13 cellular contexts compared by ENCODE assay signal in genomic region chr5:174503461-174504265, GRCh38.
DNase-seq lines count a peak whose midpoint lies in the region; ATAC-seq and TF ChIP-seq lines count a peak whose summit lies in the region.
"Had no signal": no experiment of that assay in that cellular context is flagged by ENCODE, and none has a peak within 500 bp of the region (broad histone marks: within the 10 kb centered on the region; RNA-seq: fewer than 3 reads in every experiment).

No MANE protein-coding gene starts in this region.

- no peaks in the 10 kb centered on the region for H3K9me3 ChIP-seq in GM23248 (ENCODE audit: low read depth)
- no peaks in the 10 kb centered on the region for H3K9me3 ChIP-seq in PC-3 (ENCODE audit: low read length)
- no peaks in the 10 kb centered on the region for H3K9me3 ChIP-seq in right lobe of liver

- intact Hi-C loops in PC-3 (cut with micrococcal nuclease) (loop anchor here (1.0 kb wide), 1 partner anchor 30 kb away; no protein-coding TSS in a partner anchor), right lobe of liver (cut with DNase I) (no loop called here)

- WGBS in GM23248 (ENCODE audit: low coverage in 1 of 2, low lambda C conversion rate in 2 of 2, missing lambda C conversion rate in 2 of 2), 2 experiments = 17 to 21% methylated on average over 17 of the region's 17 CpGs
- 33% methylated on average over 13 of the region's 17 CpGs for WGBS in right lobe of liver (ENCODE audit: insufficient coverage, low coverage, low lambda C conversion rate, missing lambda C conversion rate)

- H3K27me3 ChIP-seq in GM23248 (replicated peaks; ENCODE audit: insufficient read depth) = 0 out of 2 replicates have a peak, but pooled peaks cover 3% of the 10 kb centered on the region
- no peaks in the 10 kb centered on the region for H3K27me3 ChIP-seq in PC-3 (ENCODE audit: low read length)
- H3K27me3 ChIP-seq in right lobe of liver = no peaks in the 10 kb centered on the region

- H3K9me2 ChIP-seq in GM23248 (ENCODE audit: insufficient read depth) (no peaks in the 10 kb centered on the region), PC-3 (replicated peaks; ENCODE audit: low read length) (no peaks in the 10 kb centered on the region)

- ATAC-seq in PC-3 = peak; percentile 82
- ATAC-seq in GM18861 (IDR thresholded peaks at IDR 0.05; ENCODE audit: unreplicated experiment) = no peak
- ATAC-seq in HG03280 (IDR thresholded peaks at IDR 0.05; ENCODE audit: unreplicated experiment) = no peak
- no peak for ATAC-seq in right lobe of liver
- ATAC-seq: natural killer cell had no signal

- no peaks in the 10 kb centered on the region for H3F3A ChIP-seq in GM23248 (ENCODE audit: insufficient read depth)
- H3F3A ChIP-seq in PC-3 (ENCODE audit: low read length, unreplicated experiment) = peaks cover 7% of the 10 kb centered on the region

- TF ChIP-seq POLR2A in right lobe of liver (IDR thresholded peaks at IDR 0.05) = no peak

- H3K4me1 ChIP-seq in GM23248 (ENCODE audit: insufficient read depth) (peaks cover 11% of the 10 kb centered on the region; the same call in 1 of the 2 replicates), PC-3 (ENCODE audit: insufficient read depth, low read length) (peaks cover 33% of the 10 kb centered on the region), right lobe of liver (no peaks in the 10 kb centered on the region)

- H3K27ac ChIP-seq in GM23248 (no peak overlapping the region), PC-3 (ENCODE audit: low read length) (peak overlapping the region; percentile 98), right lobe of liver (no peak overlapping the region)

- DNase-seq in GM23248 = peak; percentile 73
- peak; percentile 92 for DNase-seq in PC-3
- DNase-seq in epithelial cell of esophagus (ENCODE audit: low read depth) = peak; percentile 81
- peak; percentile 88 for DNase-seq in retinal pigment epithelial cell (ENCODE audit: low read depth)
- DNase-seq in kidney glomerular epithelial cell (lab: John Stamatoyannopoulos, UW) = no peak
- DNase-seq in right lobe of liver = no peak
- DNase-seq: activated CD4-positive, alpha-beta T cell treated with anti-CD3 and anti-CD28 coated beads, Interleukin-2, amount 10 ng/mL, durations not matched to agents 7 days and 5 days; effector CD8-positive, alpha-beta T cell; natural killer cell; NCI-H187 treated with DMSO at 0.1 percent for 48 hours; stimulated activated CD8-positive, alpha-beta memory T cell treated with anti-CD3 and anti-CD28 coated beads, Interleukin-4, amount 100 ng/mL, for 48 hours had no signal

- BruUV-seq in PC-3 (replicated peaks; lab: Mats Ljungman, UMichigan) = TSS peak; percentile 80

- CTCF ChIA-PET in PC-3 (lab: Charles Lee) = no interaction called here

- H3K4me2 ChIP-seq in GM23248 (ENCODE audit: unreplicated experiment) (peak overlapping the region; percentile 49), PC-3 (ENCODE audit: low read length) (peak overlapping the region; percentile 81)

- POLR2A ChIA-PET in PC-3 (lab: Charles Lee; ENCODE audit: unreplicated experiment) = interaction anchor here (0.6 kb wide), 1 partner anchor 221 kb away, joined by 34 read pairs; the partner anchor contains the start of gene MSX2

- no peak overlapping the region; the same call in 1 of the 2 replicates for H2AFZ ChIP-seq in GM23248
- H2AFZ ChIP-seq in PC-3 (ENCODE audit: low read length) = peak overlapping the region; percentile 54

- in situ Hi-C loops in GM23248 (cut with MboI) = no loop called here

- TF ChIP-seq CTCF in PC-3 (conservative IDR thresholded peaks at IDR 0.05; ENCODE audit: low read depth, low read length) = no peak
- TF ChIP-seq CTCF in epithelial cell of esophagus (IDR thresholded peaks at IDR 0.05; ENCODE audit: insufficient read depth, low read depth, low read length, missing control alignments) = no peak
- TF ChIP-seq CTCF in retinal pigment epithelial cell (conservative IDR thresholded peaks at IDR 0.05; ENCODE audit: low read depth, low read length) = no peak
- no peak for TF ChIP-seq CTCF in right lobe of liver (IDR thresholded peaks at IDR 0.05)

- H3K36me3 ChIP-seq in GM23248 (ENCODE audit: low read depth) (no peaks in the 10 kb centered on the region), PC-3 (ENCODE audit: low read depth, low read length) (no peaks in the 10 kb centered on the region), right lobe of liver (no peaks in the 10 kb centered on the region)

- H3K4me3 ChIP-seq in GM23248 (peak overlapping the region; percentile 37; the same call in 1 of the 2 replicates), PC-3 (ENCODE audit: low read length) (peak overlapping the region; percentile 50), epithelial cell of esophagus (ENCODE audit: low read length) (no peak overlapping the region), retinal pigment epithelial cell (ENCODE audit: low read length) (peak overlapping the region; percentile 23), right lobe of liver (no peak overlapping the region)

- H3K9ac ChIP-seq in GM23248 (no peak overlapping the region), PC-3 (ENCODE audit: low read length) (peak overlapping the region; percentile 73)

- H4K20me1 ChIP-seq in GM23248 (ENCODE audit: insufficient read depth) (no peaks in the 10 kb centered on the region), PC-3 (ENCODE audit: low read length) (no peaks in the 10 kb centered on the region)

- H3K79me2 ChIP-seq in GM23248 (ENCODE audit: insufficient read depth) (no peaks in the 10 kb centered on the region), PC-3 (ENCODE audit: low read length) (no peaks in the 10 kb centered on the region)

Comparison
In these comparisons a context has a peak if more than half of its experiments do, and no peak if none do; other contexts are left out.
1. DNase-seq: peak in GM23248 (single experiment), PC-3 (single experiment), epithelial cell of esophagus (single experiment) and retinal pigment epithelial cell (single experiment); none in kidney glomerular epithelial cell (single experiment) and right lobe of liver (0 of 3).
2. H3K4me3 ChIP-seq: peak in GM23248 (single experiment), PC-3 (single experiment) and retinal pigment epithelial cell (single experiment); none in epithelial cell of esophagus (single experiment) and right lobe of liver (0 of 3).